13 cellular contexts compared by ENCODE assay signal in the genomic region with DNA sequence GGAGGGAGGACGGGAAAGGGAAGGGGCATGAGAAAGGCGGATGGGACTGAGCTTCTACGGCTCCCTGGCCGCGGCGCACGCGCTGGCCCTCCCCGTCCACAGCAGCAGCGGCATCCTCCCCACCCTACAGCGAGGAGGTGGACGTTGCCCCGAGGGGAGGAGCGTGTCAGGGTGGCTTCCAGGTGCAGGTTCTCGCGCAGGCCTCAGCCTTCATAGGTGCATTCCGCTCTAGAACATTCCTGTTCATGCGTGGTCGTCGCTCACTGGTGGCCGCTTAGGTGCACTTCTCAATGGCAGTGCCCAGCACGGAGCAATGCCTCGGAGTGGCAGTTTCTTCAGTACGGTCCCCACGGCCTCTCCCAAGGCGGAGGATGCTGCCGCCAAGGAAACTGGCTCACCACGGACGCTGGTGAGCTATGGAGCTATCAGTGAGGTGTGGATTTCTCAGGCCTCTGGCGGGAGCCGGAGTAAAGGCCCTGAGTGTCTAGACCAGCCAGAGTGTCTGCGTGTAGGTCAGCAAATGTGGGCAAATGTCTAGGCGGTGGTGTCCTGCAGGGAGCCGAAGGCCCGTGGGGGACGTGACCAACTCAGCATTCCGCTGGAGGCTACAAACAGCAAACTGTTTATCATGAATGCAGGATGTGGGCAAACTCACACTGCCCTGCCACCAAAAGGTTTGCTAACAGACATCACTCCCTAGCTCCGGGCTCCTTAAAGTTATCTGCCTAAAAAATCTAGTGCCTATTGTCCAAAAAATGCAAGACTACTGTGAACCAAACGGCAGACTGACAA. TPM values are rescaled to one million over a fixed set of nuclear protein-coding genes. Genes with fewer than 3 reads are reported as not detected.
A peak's percentile ranks its signal among the peaks of the same experiment; 100 is the strongest.
DNase-seq lines count a peak whose midpoint lies in the region; ATAC-seq and TF ChIP-seq lines count a peak whose summit lies in the region.
"Had no signal": no experiment of that assay in that cellular context is flagged by ENCODE, and none has a peak within 500 bp of the region (broad histone marks: within the 10 kb centered on the region; RNA-seq: fewer than 3 reads in every experiment).

No MANE protein-coding gene starts in this region.

- H3K4me1 ChIP-seq in breast epithelium: peaks cover 3 to 10% of the 10 kb centered on the region in 2 donors
- no peaks in the 10 kb centered on the region for H3K4me1 ChIP-seq in mammary epithelial cell (ENCODE audit: insufficient read depth, low read length)
- H3K4me1 ChIP-seq in effector memory CD4-positive, alpha-beta T cell (ENCODE audit: control insufficient read depth, insufficient read depth, low read length, poor library complexity, severe bottlenecking): peaks cover 7% of the 10 kb centered on the region
- peaks cover 7% of the 10 kb centered on the region for H3K4me1 ChIP-seq in mesendoderm (ENCODE audit: control insufficient read depth, low read depth, low read length)
- no peaks in the 10 kb centered on the region for H3K4me1 ChIP-seq in upper lobe of right lung

- peak overlapping the region; percentile 60 for H2AK5ac ChIP-seq in mesendoderm (ENCODE audit: low read length)

- H3K36me3 ChIP-seq in breast epithelium (no peaks in the 10 kb centered on the region), mammary epithelial cell (ENCODE audit: insufficient read depth, low read length) (no peaks in the 10 kb centered on the region), mesendoderm (ENCODE audit: control insufficient read depth, insufficient read depth, low read length) (no peaks in the 10 kb centered on the region), upper lobe of right lung (no peaks in the 10 kb centered on the region)
- H3K36me3 ChIP-seq in effector memory CD4-positive, alpha-beta T cell (ENCODE audit: control insufficient read depth, insufficient read depth, low read length): no peaks in the 10 kb centered on the region
- H3K36me3 ChIP-seq: adrenal gland had no signal

- H3K4ac ChIP-seq in mesendoderm (ENCODE audit: low read depth, low read length): no peak overlapping the region

- peak overlapping the region; percentile 66 for H3K56ac ChIP-seq in mesendoderm (ENCODE audit: low read length)

- H3K79me2 ChIP-seq in mammary epithelial cell (ENCODE audit: insufficient read depth, low read length) (no peaks in the 10 kb centered on the region), mesendoderm (ENCODE audit: control insufficient read depth, insufficient read depth, low read length) (no peaks in the 10 kb centered on the region)

- H3K4me3 ChIP-seq in breast epithelium: peak overlapping the region; percentile 34 to 66 (median 41)
- no peak overlapping the region for H3K4me3 ChIP-seq in mammary epithelial cell (replicated peaks in 1 of 3; ENCODE audit: insufficient read depth in 1 of 3, low read depth in 2 of 3, low read length in 3 of 3)
- H3K4me3 ChIP-seq in effector memory CD4-positive, alpha-beta T cell (ENCODE audit: insufficient read depth, low read depth, low read length, poor library complexity, severe bottlenecking): peak overlapping the region; percentile 33
- no peak overlapping the region for H3K4me3 ChIP-seq in mesendoderm (ENCODE audit: low read length)
- H3K4me3 ChIP-seq in upper lobe of right lung: peak overlapping the region; percentile 48

- no peak overlapping the region for H4K5ac ChIP-seq in mesendoderm (ENCODE audit: low read length)

- no peak overlapping the region for H2AFZ ChIP-seq in mammary epithelial cell (ENCODE audit: low read depth, low read length)

- H3K27ac ChIP-seq in breast epithelium (peak overlapping the region in 1 of 2 donors; percentile 63), mammary epithelial cell (ENCODE audit: insufficient read depth, low read depth, low read length) (no peak overlapping the region), mesendoderm (ENCODE audit: low read depth, low read length) (no peak overlapping the region), upper lobe of right lung (no peak overlapping the region)
- H3K27ac ChIP-seq in effector memory CD4-positive, alpha-beta T cell (ENCODE audit: insufficient read depth, low read length, poor library complexity, severe bottlenecking): no peak overlapping the region
- H3K27ac ChIP-seq: adrenal gland had no signal

- no peaks in the 10 kb centered on the region for H4K20me1 ChIP-seq in mammary epithelial cell (ENCODE audit: insufficient read depth, low read length)

- intact Hi-C loops in breast epithelium (cut with DNase I; ENCODE audit: low total_unique reads) (no loop called here), mammary epithelial cell (cut with micrococcal nuclease) (no loop called here), upper lobe of right lung (cut with DNase I) (no loop called here)

- no peaks in the 10 kb centered on the region for H3K9me3 ChIP-seq in breast epithelium
- no peaks in the 10 kb centered on the region for H3K9me3 ChIP-seq in mammary epithelial cell (replicated peaks; ENCODE audit: insufficient read depth, low read length)
- H3K9me3 ChIP-seq in effector memory CD4-positive, alpha-beta T cell (ENCODE audit: control insufficient read depth, low read length): no peaks in the 10 kb centered on the region
- no peaks in the 10 kb centered on the region for H3K9me3 ChIP-seq in upper lobe of right lung
- H3K9me3 ChIP-seq: adrenal gland had no signal

- H3K27me3 ChIP-seq in breast epithelium (no peaks in the 10 kb centered on the region), mammary epithelial cell (ENCODE audit: insufficient read depth, low read length) (peaks cover 2% of the 10 kb centered on the region), mesendoderm (ENCODE audit: insufficient read depth, low read length, poor library complexity) (no peaks in the 10 kb centered on the region), upper lobe of right lung (peaks cover 6% of the 10 kb centered on the region)
- H3K27me3 ChIP-seq in effector memory CD4-positive, alpha-beta T cell (replicated peaks; ENCODE audit: control insufficient read depth, insufficient read depth, low read length, poor library complexity, severe bottlenecking): peaks cover 8% of the 10 kb centered on the region

- H3K9ac ChIP-seq in mammary epithelial cell (ENCODE audit: insufficient read depth, low read length) (no peak overlapping the region), mesendoderm (ENCODE audit: low read length) (no peak overlapping the region)

- CTCF ChIA-PET in mammary epithelial cell (lab: Charles Lee; ENCODE audit: low non-redundant PET): no interaction called here

- in situ Hi-C loops in mammary epithelial cell (cut with MboI; ENCODE audit: low sequenced_read_pairs in 2 of 2): no loop called here

- no peak overlapping the region for H4K8ac ChIP-seq in mesendoderm (ENCODE audit: low read depth, low read length)

- dilution Hi-C loops in mammary epithelial cell (cut with HindIII; ENCODE audit: low sequenced_read_pairs): no loop called here

- H3K23ac ChIP-seq in mesendoderm (ENCODE audit: low read length): no peak overlapping the region

- ATAC-seq in upper lobe of right lung: peak; percentile 42
- no peak for ATAC-seq in HG02885 (IDR thresholded peaks at IDR 0.05; ENCODE audit: poor library complexity, unreplicated experiment)

- no peaks in the 10 kb centered on the region for H3K79me1 ChIP-seq in mesendoderm (ENCODE audit: low read length)

- no TSS peak for BruUV-seq in mammary epithelial cell (replicated peaks; lab: Mats Ljungman, UMichigan)

- no peak overlapping the region for H3K18ac ChIP-seq in mesendoderm (ENCODE audit: low read length)

- WGBS in mammary epithelial cell (ENCODE audit: low coverage, missing lambda C conversion rate): 90% methylated on average over 31 of the region's 39 CpGs
- WGBS in mesendoderm (ENCODE audit: extremely low coverage, insufficient coverage, low lambda C conversion rate): no CpG with 5 or more reads among the region's 39 CpGs

- H2BK15ac ChIP-seq in mesendoderm (replicated peaks; ENCODE audit: low read depth): no peak overlapping the region

- no peak for TF ChIP-seq POLR2A in breast epithelium (IDR thresholded peaks at IDR 0.05)

- no peak for TF ChIP-seq CTCF in breast epithelium (IDR thresholded peaks at IDR 0.05)
- TF ChIP-seq CTCF in mammary epithelial cell (conservative IDR thresholded peaks at IDR 0.05 in 1 of 2, IDR thresholded peaks at IDR 0.05 in 1 of 2; ENCODE audit: extremely low read depth in 1 of 2, insufficient read depth in 1 of 2, low read depth in 1 of 2, low read length in 2 of 2): no peak
- no peak for TF ChIP-seq CTCF in upper lobe of right lung (IDR thresholded peaks at IDR 0.05)

- no peak overlapping the region for H2BK120ac ChIP-seq in mesendoderm (ENCODE audit: low read depth, low read length)

- DNase-seq in breast epithelium (ENCODE audit: low spot score in 2 of 2) (no peak), mammary epithelial cell (no peak), mesendoderm (peak; percentile 64), upper lobe of right lung (no peak), NCI-H774 (lab: John Stamatoyannopoulos, UW) (no peak), NCI-H2171 (lab: John Stamatoyannopoulos, UW) (no peak)
- DNase-seq in effector memory CD4-positive, alpha-beta T cell: no peak
- DNase-seq: DMS153; foreskin melanocyte; Right ventricle myocardium superior; stimulated activated CD4-positive, alpha-beta T cell treated with anti-CD3 and anti-CD28 coated beads, Interleukin-12 subunit alpha, Interleukin-12 subunit beta, amount 100 ng/mL, for 4 hours had no signal

- H3K4me2 ChIP-seq in mammary epithelial cell (ENCODE audit: insufficient read depth, low read depth, low read length): no peak overlapping the region
- no peak overlapping the region for H3K4me2 ChIP-seq in mesendoderm (ENCODE audit: low read length)

- peak overlapping the region; percentile 81 for H2BK5ac ChIP-seq in mesendoderm (ENCODE audit: low read length)

RNA-seq across cellular contexts. Expression of gene AFDN, which starts 29.4 kb away (rescaled TPM):
- total RNA-seq in breast epithelium (100 to 1,000 TPM in 2 of 3 donors, 10 to 100 TPM in 1; 93.1 to 292 (median 170) TPM), mammary epithelial cell (100 to 1,000 TPM; 117 to 129 TPM), upper lobe of right lung (179 TPM)
- polyA plus RNA-seq in mammary epithelial cell: 29.4 TPM
- 92.8 TPM for polyA minus RNA-seq in mammary epithelial cell
- 115 TPM for polyA plus RNA-seq in mesendoderm (2013, experiment 1 of 2)
- polyA plus RNA-seq in mesendoderm (2013, experiment 2 of 2): 113 TPM

Comparison
In these comparisons a context has a peak if more than half of its experiments do, and no peak if none do; other contexts are left out.
1. H3K4me3 ChIP-seq: peak in breast epithelium (3 of 3), effector memory CD4-positive, alpha-beta T cell (single experiment) and upper lobe of right lung (single experiment); none in mammary epithelial cell (0 of 3) and mesendoderm (single experiment).